Comparison of ENCODE assay signal across 12 cellular contexts in genomic region chr4:67581208-67581857, GRCh38. TPM values are rescaled to one million over a fixed set of nuclear protein-coding genes. Genes with fewer than 3 reads are reported as not detected.
DNase-seq lines count a peak whose midpoint lies in the region; ATAC-seq and TF ChIP-seq lines count a peak whose summit lies in the region.
"Had no signal": no experiment of that assay in that cellular context is flagged by ENCODE, and none has a peak within 500 bp of the region (broad histone marks: within the 10 kb centered on the region; RNA-seq: fewer than 3 reads in every experiment).

No MANE protein-coding gene starts in this region.

- H3K27me3 ChIP-seq in OCI-LY1 (ENCODE audit: insufficient read depth, low read length) (no peaks in the 10 kb centered on the region), spleen (replicated peaks in 1 of 7) (no peaks in the 10 kb centered on the region), thyroid gland (no peaks in the 10 kb centered on the region), sigmoid colon (no peaks in the 10 kb centered on the region), foreskin keratinocyte (no peaks in the 10 kb centered on the region)

- WGBS in spleen, 5 donors: 30 to 46% (median 35%) methylated on average over 8 of the region's 8 CpGs
- WGBS in thyroid gland, 2 donors: 80 to 82% methylated on average over 8 of the region's 8 CpGs
- 56 to 78% methylated on average over 8 of the region's 8 CpGs for WGBS in sigmoid colon, 2 donors

- no peaks in the 10 kb centered on the region for H4K20me1 ChIP-seq in OCI-LY1 (ENCODE audit: insufficient read depth, low read length)

- H3K9ac ChIP-seq in OCI-LY1 (ENCODE audit: low read length): no peak overlapping the region

- peaks cover 36% of the 10 kb centered on the region for H3K4me1 Mint-ChIP-seq in activated T-cell treated with anti-CD3 and anti-CD28 coated beads, Interleukin-2, amount 50 U/mL, for 24 hours (ENCODE audit: low read depth)

- ATAC-seq in HG02588 (IDR thresholded peaks at IDR 0.05; ENCODE audit: unreplicated experiment) (peak; percentile 59), foreskin keratinocyte (no peak)

- H3K27me3 Mint-ChIP-seq in activated T-cell treated with anti-CD3 and anti-CD28 coated beads, Interleukin-2, amount 50 U/mL, for 24 hours: no peaks in the 10 kb centered on the region

- H3K4me3 ChIP-seq in OCI-LY1 (ENCODE audit: low read depth, low read length, poor library complexity, severe bottlenecking) (no peak overlapping the region), spleen (no peak overlapping the region), thyroid gland (replicated peaks in 1 of 3) (no peak overlapping the region), sigmoid colon (no peak overlapping the region)

- H3K9me3 ChIP-seq in OCI-LY1 (ENCODE audit: low read length): no peaks in the 10 kb centered on the region
- no peaks in the 10 kb centered on the region for H3K9me3 ChIP-seq in spleen
- H3K9me3 ChIP-seq in thyroid gland: no peaks in the 10 kb centered on the region
- no peaks in the 10 kb centered on the region for H3K9me3 ChIP-seq in sigmoid colon

- intact Hi-C loops in spleen (cut with DNase I; ENCODE audit: low total_unique reads): no loop called here
- intact Hi-C loops in thyroid gland (cut with DNase I): no loop called here
- intact Hi-C loops in sigmoid colon (cut with DNase I): no loop called here

- H3K27ac ChIP-seq in OCI-LY1 (ENCODE audit: low read depth, low read length, poor library complexity, severe bottlenecking) (peak overlapping the region; percentile 26), spleen (peak overlapping the region in 6 of 8 donors; percentile 2 to 67 (median 48)), thyroid gland (no peak overlapping the region), sigmoid colon (no peak overlapping the region), foreskin keratinocyte (no peak overlapping the region)

- peak overlapping the region; percentile 56 for H3K27ac Mint-ChIP-seq in activated T-cell treated with anti-CD3 and anti-CD28 coated beads, Interleukin-2, amount 50 U/mL, for 24 hours

- H2AFZ ChIP-seq in OCI-LY1 (ENCODE audit: low read length): no peak overlapping the region

- TF ChIP-seq CTCF in OCI-LY1 (IDR thresholded peaks at IDR 0.05; ENCODE audit: low read length) (no peak), spleen (IDR thresholded peaks at IDR 0.05 in 8 of 11, conservative IDR thresholded peaks at IDR 0.05 in 3 of 11) (no peak), thyroid gland (IDR thresholded peaks at IDR 0.05) (no peak), sigmoid colon (IDR thresholded peaks at IDR 0.05) (no peak), foreskin keratinocyte (conservative IDR thresholded peaks at IDR 0.05) (no peak)

- H3K4me3 Mint-ChIP-seq in activated T-cell treated with anti-CD3 and anti-CD28 coated beads, Interleukin-2, amount 50 U/mL, for 24 hours: peak overlapping the region; percentile 36

- no peaks in the 10 kb centered on the region for H3F3A ChIP-seq in OCI-LY1 (ENCODE audit: insufficient read depth, low read length)

- TF ChIP-seq POLR2A in spleen (IDR thresholded peaks at IDR 0.05): no peak
- TF ChIP-seq POLR2A in thyroid gland (IDR thresholded peaks at IDR 0.05): no peak
- no peak for TF ChIP-seq POLR2A in sigmoid colon (IDR thresholded peaks at IDR 0.05)

- H3K79me2 ChIP-seq in OCI-LY1 (ENCODE audit: insufficient read depth, low read length): no peaks in the 10 kb centered on the region

- no peak overlapping the region for H3K4me2 ChIP-seq in OCI-LY1 (ENCODE audit: low read length)

- no peaks in the 10 kb centered on the region for H3K9me2 ChIP-seq in OCI-LY1 (ENCODE audit: low read depth, low read length)

- H3K4me1 ChIP-seq in OCI-LY1 (ENCODE audit: insufficient read depth, low read length, severe bottlenecking) (peaks cover 18% of the 10 kb centered on the region), spleen (peaks cover 0 to 43% (median 5%) of the 10 kb centered on the region in 6 donors), thyroid gland (no peaks in the 10 kb centered on the region), sigmoid colon (no peaks in the 10 kb centered on the region), foreskin keratinocyte (no peaks in the 10 kb centered on the region)

- peaks cover 3% of the 10 kb centered on the region for H3K9me3 Mint-ChIP-seq in activated T-cell treated with anti-CD3 and anti-CD28 coated beads, Interleukin-2, amount 50 U/mL, for 24 hours

- DNase-seq in activated T-cell treated with anti-CD3 and anti-CD28 coated beads, Interleukin-2, amount 50 U/mL, for 24 hours: no peak
- DNase-seq in activated T-cell treated with anti-CD3 and anti-CD28 coated beads for 4 hours: no peak
- no peak for DNase-seq in spleen
- no peak for DNase-seq in thyroid gland
- DNase-seq in sigmoid colon: no peak
- no peak for DNase-seq in foreskin keratinocyte
- DNase-seq: KG1, kidney, substantia nigra had no signal

- peaks cover 95% of the 10 kb centered on the region for H3K36me3 ChIP-seq in OCI-LY1 (ENCODE audit: insufficient read depth, low read length)
- peaks cover 0 to 52% (median 0%) of the 10 kb centered on the region in 6 donors for H3K36me3 ChIP-seq in spleen
- no peaks in the 10 kb centered on the region for H3K36me3 ChIP-seq in thyroid gland
- no peaks in the 10 kb centered on the region for H3K36me3 ChIP-seq in sigmoid colon

- peaks cover 2% of the 10 kb centered on the region for H3K36me3 Mint-ChIP-seq in activated T-cell treated with anti-CD3 and anti-CD28 coated beads, Interleukin-2, amount 50 U/mL, for 24 hours (ENCODE audit: low read depth)

- no peak for TF ChIP-seq EP300 in sigmoid colon (IDR thresholded peaks at IDR 0.05)

RNA-seq across cellular contexts. Expression of gene STAP1, which starts 22.8 kb away (rescaled TPM):
- total RNA-seq in spleen: 10 to 100 TPM; 22.3 to 40.1 (median 24.2) TPM
- 10 to 100 TPM; 37.8 to 74.1 (median 60.3) TPM for polyA plus RNA-seq in spleen
- total RNA-seq in thyroid gland: not detected
- total RNA-seq in sigmoid colon: not detected
- polyA plus RNA-seq in sigmoid colon: 1 to 10 TPM in 2 of 3 donors, not detected in 1; 2.4 to 9.4 TPM
- total RNA-seq in foreskin keratinocyte: not detected in 2 replicates
- polyA plus RNA-seq in foreskin keratinocyte: not detected in 2 replicates
- polyA plus RNA-seq: AG04450 had no signal

RNA-seq across cellular contexts. Expression of gene CENPC, which starts 36.0 kb away (rescaled TPM):
- total RNA-seq in spleen: 10 to 100 TPM; 32.5 to 60.2 (median 43.3) TPM
- polyA plus RNA-seq in spleen: 1 to 10 TPM; 5.4 to 7.1 (median 6.4) TPM
- 10 to 100 TPM; 33.2 to 49.4 (median 38.5) TPM for total RNA-seq in thyroid gland
- total RNA-seq in sigmoid colon: 10 to 100 TPM; 20.6 to 30.0 (median 25.9) TPM
- polyA plus RNA-seq in sigmoid colon: 1 to 10 TPM; 4.9 to 7.8 (median 6.6) TPM
- total RNA-seq in foreskin keratinocyte: 8.9 and 10.2 TPM in 2 replicates
- polyA plus RNA-seq in foreskin keratinocyte: 2.4 and 3.3 TPM in 2 replicates

Comparison
In these comparisons a context has a peak if more than half of its experiments do, and no peak if none do; other contexts are left out.
1. H3K27ac ChIP-seq: peak in OCI-LY1 (single experiment) and spleen (6 of 8); none in thyroid gland (0 of 3), sigmoid colon (0 of 4) and foreskin keratinocyte (single experiment).
2. RNA of gene STAP1, which starts 22.8 kb away (total RNA-seq): 22.3 to 40.1 TPM in spleen; not detected in thyroid gland, not detected in sigmoid colon and not detected in foreskin keratinocyte; every median in the first group is over 10 times any median in the second.